In the genomic region with DNA sequence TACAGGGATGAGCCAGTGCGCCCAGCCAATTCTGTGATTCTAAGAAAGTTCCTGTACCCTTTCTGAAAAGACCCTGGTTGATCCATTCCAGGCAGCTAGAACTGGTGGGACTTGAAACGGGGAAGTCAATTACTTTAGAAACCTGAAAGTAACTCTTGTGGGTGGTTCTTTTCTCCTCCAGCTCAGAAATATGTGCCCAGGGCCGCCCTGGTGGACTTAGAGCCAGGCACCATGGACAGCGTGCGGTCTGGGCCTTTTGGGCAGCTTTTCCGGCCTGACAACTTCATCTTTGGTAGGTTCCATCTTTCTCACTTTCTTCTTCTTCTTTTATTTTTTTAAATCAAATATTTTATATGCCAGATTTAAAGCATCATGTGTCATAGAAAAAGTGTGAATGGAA, we compare ENCODE assay signal across 3 cellular contexts.
TF ChIP-seq lines count a peak whose summit lies in the region.

No MANE protein-coding gene starts in this region.

TF ChIP-seq in SK-N-SH, 30 proteins besides CTCF, POLR2A, EP300 and RAD21:
- TF ChIP-seq, protein P1, sequence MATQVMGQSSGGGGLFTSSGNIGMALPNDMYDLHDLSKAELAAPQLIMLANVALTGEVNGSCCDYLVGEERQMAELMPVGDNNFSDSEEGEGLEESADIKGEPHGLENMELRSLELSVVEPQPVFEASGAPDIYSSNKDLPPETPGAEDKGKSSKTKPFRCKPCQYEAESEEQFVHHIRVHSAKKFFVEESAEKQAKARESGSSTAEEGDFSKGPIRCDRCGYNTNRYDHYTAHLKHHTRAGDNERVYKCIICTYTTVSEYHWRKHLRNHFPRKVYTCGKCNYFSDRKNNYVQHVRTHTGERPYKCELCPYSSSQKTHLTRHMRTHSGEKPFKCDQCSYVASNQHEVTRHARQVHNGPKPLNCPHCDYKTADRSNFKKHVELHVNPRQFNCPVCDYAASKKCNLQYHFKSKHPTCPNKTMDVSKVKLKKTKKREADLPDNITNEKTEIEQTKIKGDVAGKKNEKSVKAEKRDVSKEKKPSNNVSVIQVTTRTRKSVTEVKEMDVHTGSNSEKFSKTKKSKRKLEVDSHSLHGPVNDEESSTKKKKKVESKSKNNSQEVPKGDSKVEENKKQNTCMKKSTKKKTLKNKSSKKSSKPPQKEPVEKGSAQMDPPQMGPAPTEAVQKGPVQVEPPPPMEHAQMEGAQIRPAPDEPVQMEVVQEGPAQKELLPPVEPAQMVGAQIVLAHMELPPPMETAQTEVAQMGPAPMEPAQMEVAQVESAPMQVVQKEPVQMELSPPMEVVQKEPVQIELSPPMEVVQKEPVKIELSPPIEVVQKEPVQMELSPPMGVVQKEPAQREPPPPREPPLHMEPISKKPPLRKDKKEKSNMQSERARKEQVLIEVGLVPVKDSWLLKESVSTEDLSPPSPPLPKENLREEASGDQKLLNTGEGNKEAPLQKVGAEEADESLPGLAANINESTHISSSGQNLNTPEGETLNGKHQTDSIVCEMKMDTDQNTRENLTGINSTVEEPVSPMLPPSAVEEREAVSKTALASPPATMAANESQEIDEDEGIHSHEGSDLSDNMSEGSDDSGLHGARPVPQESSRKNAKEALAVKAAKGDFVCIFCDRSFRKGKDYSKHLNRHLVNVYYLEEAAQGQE (IDR thresholded peaks at IDR 0.05; ENCODE audit: low read depth, low read length), result peak; percentile 87
- TF ChIP-seq GATA2 (CRISPR knock-in tag; IDR thresholded peaks at IDR 0.05), result no peak
- TF ChIP-seq, protein P2, sequence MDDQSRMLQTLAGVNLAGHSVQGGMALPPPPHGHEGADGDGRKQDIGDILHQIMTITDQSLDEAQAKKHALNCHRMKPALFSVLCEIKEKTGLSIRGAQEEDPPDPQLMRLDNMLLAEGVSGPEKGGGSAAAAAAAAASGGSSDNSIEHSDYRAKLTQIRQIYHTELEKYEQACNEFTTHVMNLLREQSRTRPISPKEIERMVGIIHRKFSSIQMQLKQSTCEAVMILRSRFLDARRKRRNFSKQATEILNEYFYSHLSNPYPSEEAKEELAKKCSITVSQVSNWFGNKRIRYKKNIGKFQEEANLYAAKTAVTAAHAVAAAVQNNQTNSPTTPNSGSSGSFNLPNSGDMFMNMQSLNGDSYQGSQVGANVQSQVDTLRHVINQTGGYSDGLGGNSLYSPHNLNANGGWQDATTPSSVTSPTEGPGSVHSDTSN (IDR thresholded peaks at IDR 0.05), result no peak
- TF ChIP-seq NFIC (IDR thresholded peaks at IDR 0.05; ENCODE audit: borderline replicate concordance), result no peak
- TF ChIP-seq RFX5 (IDR thresholded peaks at IDR 0.05; ENCODE audit: low read length), result no peak

TF ChIP-seq in SK-N-SH treated with all-trans-retinoic acid at 6 μM for 48 hours, 23 proteins besides CTCF, POLR2A, EP300 and RAD21:
- TF ChIP-seq SNAI2 (CRISPR knock-in tag; IDR thresholded peaks at IDR 0.05), result no peak

TF ChIP-seq in GM12878, 131 proteins besides CTCF, POLR2A, EP300 and RAD21:
- no peak for TF ChIP-seq PML (IDR thresholded peaks at IDR 0.05; ENCODE audit: low read length)
- no peak for TF ChIP-seq TCF12 (IDR thresholded peaks at IDR 0.05; ENCODE audit: low read depth, low read length)
- TF ChIP-seq, protein P1 (IDR thresholded peaks at IDR 0.05; ENCODE audit: low read depth, low read length), result peak; percentile 71; the same call in 1 of the 2 replicates
- no peak for TF ChIP-seq KAT2A (conservative IDR thresholded peaks at IDR 0.05; ENCODE audit: control insufficient read depth, low read depth, low read length)
- TF ChIP-seq CHD1 (IDR thresholded peaks at IDR 0.05; ENCODE audit: low read depth, low read length), result no peak
- TF ChIP-seq ASH2L (IDR thresholded peaks at IDR 0.05; ENCODE audit: borderline replicate concordance, low read depth), result no peak
- no peak for TF ChIP-seq IKZF1 (conservative IDR thresholded peaks at IDR 0.05)
- no peak for TF ChIP-seq HDGF (IDR thresholded peaks at IDR 0.05)
